8 cellular contexts compared by ENCODE assay signal in genomic region chr22:27133951-27134664, GRCh38.
DNase-seq lines count a peak whose midpoint lies in the region; ATAC-seq and TF ChIP-seq lines count a peak whose summit lies in the region.

No MANE protein-coding gene starts in this region.

- no peak overlapping the region for H3K4me3 Mint-ChIP-seq in activated naive CD8-positive, alpha-beta T cell treated with anti-CD3 and anti-CD28 coated beads for 36 hours
- H3K4me3 Mint-ChIP-seq in naive thymus-derived CD8-positive, alpha-beta T cell: no peak overlapping the region

- DNase-seq in AG10803 (ENCODE audit: low read depth) (peak; percentile 91), HS-27A (ENCODE audit: low read depth) (peak; percentile 91), lung (ENCODE audit: low spot score) (peak; percentile 38), retina (no peak)
- peak; percentile 5 for DNase-seq in activated naive CD8-positive, alpha-beta T cell treated with anti-CD3 and anti-CD28 coated beads for 36 hours
- DNase-seq in naive thymus-derived CD8-positive, alpha-beta T cell: no peak

- H3K4me3 ChIP-seq in AG10803 (ENCODE audit: low read length): no peak overlapping the region
- no peak overlapping the region for H3K4me3 ChIP-seq in lung

- no peak overlapping the region for H3K27ac Mint-ChIP-seq in activated naive CD8-positive, alpha-beta T cell treated with anti-CD3 and anti-CD28 coated beads for 36 hours
- H3K27ac Mint-ChIP-seq in naive thymus-derived CD8-positive, alpha-beta T cell: no peak overlapping the region

- 55 to 57% methylated on average over 12 of the region's 12 CpGs for WGBS in lung, 2 donors

- peaks cover 0 to 3% of the 10 kb centered on the region in 2 donors for H3K4me1 ChIP-seq in lung (ENCODE audit: control insufficient read depth in 2 of 2, insufficient read depth in 2 of 2, low read length in 2 of 2)

- H3K36me3 ChIP-seq in lung (ENCODE audit: control insufficient read depth in 2 of 2, insufficient read depth in 2 of 2, low read length in 2 of 2): no peaks in the 10 kb centered on the region

- H3K27me3 Mint-ChIP-seq in activated naive CD8-positive, alpha-beta T cell treated with anti-CD3 and anti-CD28 coated beads for 36 hours: peaks cover 44% of the 10 kb centered on the region
- H3K27me3 Mint-ChIP-seq in naive thymus-derived CD8-positive, alpha-beta T cell: peaks cover 9 to 34% (median 30%) of the 10 kb centered on the region in 5 donors

- ATAC-seq in lung (ENCODE audit: insufficient read depth, low FRiP score) (peak; percentile 43), GM18498 (IDR thresholded peaks at IDR 0.05; ENCODE audit: unreplicated experiment) (no peak), GM21723 (IDR thresholded peaks at IDR 0.05; ENCODE audit: unreplicated experiment) (no peak)
- ATAC-seq in naive thymus-derived CD8-positive, alpha-beta T cell: no peak

- TF ChIP-seq CTCF in AG10803 (conservative IDR thresholded peaks at IDR 0.05; ENCODE audit: low read length): no peak
- no peak for TF ChIP-seq CTCF in lung (IDR thresholded peaks at IDR 0.05; ENCODE audit: control extremely low read depth, extremely low read depth)

- H3K9me3 Mint-ChIP-seq in activated naive CD8-positive, alpha-beta T cell treated with anti-CD3 and anti-CD28 coated beads for 36 hours: no peaks in the 10 kb centered on the region
- H3K9me3 Mint-ChIP-seq in naive thymus-derived CD8-positive, alpha-beta T cell: peaks cover 0 to 6% (median 0%) of the 10 kb centered on the region in 9 donors

- no peaks in the 10 kb centered on the region for H3K4me1 Mint-ChIP-seq in activated naive CD8-positive, alpha-beta T cell treated with anti-CD3 and anti-CD28 coated beads for 36 hours
- peaks cover 0 to 5% (median 0%) of the 10 kb centered on the region in 4 donors for H3K4me1 Mint-ChIP-seq in naive thymus-derived CD8-positive, alpha-beta T cell

- no peak overlapping the region for H3K27ac ChIP-seq in lung (ENCODE audit: low read depth in 1 of 2, low read length in 1 of 2)

- peaks cover 3 to 16% of the 10 kb centered on the region in 2 donors for H3K9me3 ChIP-seq in lung (ENCODE audit: control insufficient read depth in 2 of 2, insufficient read depth in 1 of 2, low read length in 1 of 2)

- H3K27me3 ChIP-seq in lung (ENCODE audit: control insufficient read depth, insufficient read depth): no peaks in the 10 kb centered on the region

- no peaks in the 10 kb centered on the region for H3K36me3 Mint-ChIP-seq in activated naive CD8-positive, alpha-beta T cell treated with anti-CD3 and anti-CD28 coated beads for 36 hours
- H3K36me3 Mint-ChIP-seq in naive thymus-derived CD8-positive, alpha-beta T cell: no peaks in the 10 kb centered on the region

- POLR2A ChIA-PET in naive thymus-derived CD8-positive, alpha-beta T cell (lab: Charles Lee): no interaction called here

Comparison
In these comparisons a context has a peak if more than half of its experiments do, and no peak if none do; other contexts are left out.
1. DNase-seq: peak in AG10803 (single experiment), HS-27A (single experiment), activated naive CD8-positive, alpha-beta T cell treated with anti-CD3 and anti-CD28 coated beads for 36 hours (single experiment) and lung (single experiment); none in naive thymus-derived CD8-positive, alpha-beta T cell (0 of 10) and retina (single experiment).